In genomic region chr11:69450857-69451220, GRCh38 we compare ENCODE assay signal across 20 cellular contexts. TPM values are rescaled to one million over a fixed set of nuclear protein-coding genes. Genes with fewer than 3 reads are reported as not detected.
"Had no signal": no experiment of that assay in that cellular context is flagged by ENCODE, and none has a peak within 500 bp of the region (broad histone marks: within the 10 kb centered on the region; RNA-seq: fewer than 3 reads in every experiment).

No MANE protein-coding gene starts in this region.

- H3K4me3 ChIP-seq: adrenal gland, cardiac muscle cell, dorsolateral prefrontal cortex, tibial nerve had no signal

- ATAC-seq: activated naive CD4-positive, alpha-beta T cell treated with anti-CD3 and anti-CD28 coated beads, Interleukin-2, amount 50 U/mL, for 72 hours; foreskin keratinocyte; natural killer cell treated with Interleukin-12 subunit alpha and Interleukin-12 subunit beta and Interleukin-15 and Interleukin-18, amount 100 ng/mL, for 72 hours had no signal

- H3K27me3 ChIP-seq: adrenal gland, cardiac muscle cell, foreskin keratinocyte, tibial nerve had no signal

- H3K36me3 ChIP-seq: adrenal gland, cardiac muscle cell, tibial nerve, WERI-Rb-1 had no signal

- DNase-seq: activated CD4-positive, alpha-beta T cell treated with anti-CD3 and anti-CD28 coated beads, Interleukin-2, amount 50 U/mL, for 4 hours; activated gamma-delta T cell treated with Interleukin-2 at 50 U/mL for 16 hours; dorsolateral prefrontal cortex; foreskin keratinocyte; glutamatergic neuron; nucleus accumbens; SW 1271; T-helper 2 cell; WERI-Rb-1 had no signal

- H3K4me1 ChIP-seq: foreskin keratinocyte had no signal

- H3K9me3 ChIP-seq: adrenal gland, tibial nerve had no signal

- H3K27ac ChIP-seq: cardiac muscle cell, foreskin keratinocyte, WERI-Rb-1 had no signal

RNA-seq across cellular contexts. Expression of gene LINC01488, which starts 30.6 kb away (rescaled TPM):
- total RNA-seq: activated CD8-positive, alpha-beta memory T cell treated with anti-CD3 and anti-CD28 coated beads for 36 hours; activated naive CD4-positive, alpha-beta T cell treated with anti-CD3 and anti-CD28 coated beads, Interleukin-2, amount 50 U/mL, for 72 hours; adrenal gland; dorsolateral prefrontal cortex; epithelial cell of proximal tubule; fibroblast of lung; foreskin keratinocyte; kidney epithelial cell; mesothelial cell of epicardium; natural killer cell treated with Interleukin-12 subunit alpha and Interleukin-12 subunit beta and Interleukin-15 and Interleukin-18, amount 100 ng/mL, for 72 hours; renal cortical epithelial cell; tibial nerve had no signal
- polyA plus RNA-seq: adrenal gland, fibroblast of lung, foreskin keratinocyte had no signal
